In the genomic region with DNA sequence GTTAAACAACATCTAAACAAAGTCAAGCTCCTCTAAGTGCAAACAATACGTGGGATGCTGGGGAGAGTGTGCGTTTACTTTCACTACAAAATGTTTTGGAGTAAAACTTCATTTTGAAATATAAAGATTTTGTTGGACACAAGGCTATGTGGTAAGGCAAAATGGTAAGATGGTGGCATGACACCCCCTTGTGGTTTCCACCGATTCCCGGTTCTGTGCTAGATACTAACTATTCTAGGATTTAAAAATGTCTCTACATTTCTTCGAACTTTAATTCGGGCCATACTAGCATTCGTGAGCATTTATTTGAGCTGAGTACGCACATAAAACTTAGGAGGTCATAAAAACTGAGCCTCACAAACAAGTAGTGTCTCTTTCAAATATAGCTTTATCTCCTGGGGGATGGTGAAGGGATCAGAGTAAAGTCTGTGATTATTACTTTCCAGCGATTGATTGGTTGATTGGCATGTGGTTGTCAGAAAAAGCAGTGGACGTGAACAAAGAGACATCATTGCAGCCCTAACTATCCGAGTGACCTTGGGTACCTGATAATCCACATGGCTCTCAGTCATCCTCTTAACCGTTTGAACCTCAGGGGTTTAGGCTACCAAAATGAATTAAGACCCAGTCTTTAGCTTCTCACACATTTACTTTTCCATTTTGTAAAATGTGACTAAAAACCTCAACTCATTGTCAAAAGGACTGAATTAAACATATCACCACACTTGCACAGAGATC, we compare ENCODE assay signal across 7 cellular contexts. TPM values are rescaled to one million over a fixed set of nuclear protein-coding genes. Genes with fewer than 3 reads are reported as not detected.
DNase-seq lines count a peak whose midpoint lies in the region; ATAC-seq lines count a peak whose summit lies in the region.

No MANE protein-coding gene starts in this region.

- no peaks in the 10 kb centered on the region for H3K27me3 ChIP-seq in mucosa of rectum (ENCODE audit: control insufficient read depth in 2 of 2, insufficient read depth in 2 of 2, low read length in 2 of 2)

- peaks cover 12 to 15% of the 10 kb centered on the region in 2 donors for H3K4me1 ChIP-seq in mucosa of rectum (ENCODE audit: control insufficient read depth in 2 of 2, insufficient read depth in 2 of 2, low read length in 2 of 2)

- H3K9me3 ChIP-seq in mucosa of rectum (ENCODE audit: control insufficient read depth in 2 of 2, low read length in 2 of 2): no peaks in the 10 kb centered on the region

- H3K4me3 ChIP-seq in mucosa of rectum (ENCODE audit: low read length in 2 of 2): peak overlapping the region; percentile 90 to 91

- peak; percentile 11 for DNase-seq in DMS 273 treated with DMSO at 0.1 percent for 48 hours (lab: John Stamatoyannopoulos, UW)
- peak; percentile 67 for DNase-seq in HT-29 (ENCODE audit: low spot score)
- DNase-seq in RPMI8226: peak; percentile 64
- DNase-seq in dedifferentiated amniotic fluid mesenchymal stem cell (ENCODE audit: extremely low spot score): peak; percentile 50
- no peak for DNase-seq in NCI-H1048 (lab: John Stamatoyannopoulos, UW)

- H3K27ac ChIP-seq in mucosa of rectum (ENCODE audit: low read depth in 2 of 2, low read length in 2 of 2): peak overlapping the region in 1 of 2 donors; percentile 90

- peak overlapping the region; percentile 86 to 95 for H3K9ac ChIP-seq in mucosa of rectum (ENCODE audit: low read depth in 1 of 2, low read length in 2 of 2)

- H3K36me3 ChIP-seq in mucosa of rectum (ENCODE audit: control insufficient read depth in 2 of 2, insufficient read depth in 2 of 2, low read length in 2 of 2): no peaks in the 10 kb centered on the region

- no peak for ATAC-seq in HG03039 (IDR thresholded peaks at IDR 0.05; ENCODE audit: unreplicated experiment)

RNA-seq across cellular contexts. Expression of a gene that starts 1.1 kb away (rescaled TPM):
- 28.9 and 39.4 TPM in 2 replicates for total RNA-seq in HT-29 (2014; rRNA removed; shearing (Covaris generic))

RNA-seq across cellular contexts. Expression of a gene that starts 25.8 kb away (rescaled TPM):
- 19.5 and 21.9 TPM in 2 replicates for total RNA-seq in HT-29 (2014; rRNA removed; shearing (Covaris generic))
